13 cellular contexts compared by ENCODE assay signal in genomic region chr6:162973975-162974374, GRCh38.
"Had no signal": no experiment of that assay in that cellular context is flagged by ENCODE, and none has a peak within 500 bp of the region (broad histone marks: within the 10 kb centered on the region; RNA-seq: fewer than 3 reads in every experiment).

No MANE protein-coding gene starts in this region.

- DNase-seq: activated naive CD4-positive, alpha-beta T cell treated with anti-CD3 and anti-CD28 coated beads, Interleukin-2, amount 50 U/mL, for 16 hours; activated T-cell treated with anti-CD3 and anti-CD28 coated beads, Interleukin-2, amount 50 U/mL, for 1 hour; adrenal gland; central memory CD4-positive, alpha-beta T cell; cortex of kidney; effector memory CD4-positive, alpha-beta T cell; sigmoid colon; stimulated activated CD4-positive, alpha-beta T cell treated with anti-CD3 and anti-CD28 coated beads, Interleukin-4, amount 100 ng/mL, for 1 hour; stimulated activated CD8-positive, alpha-beta memory T cell treated with anti-CD3 and anti-CD28 coated beads, Interleukin-4, amount 100 ng/mL, for 48 hours; stimulated activated naive CD8-positive, alpha-beta T cell treated with anti-CD3 and anti-CD28 coated beads, Interleukin-15, Interleukin-2, amounts not matched to agents 100 U/mL and 50 U/mL, for 24 hours; T-helper 2 cell; upper lobe of right lung had no signal

- H3K27ac ChIP-seq: adrenal gland, gastroesophageal sphincter, sigmoid colon, upper lobe of right lung had no signal

- H3K4me1 ChIP-seq: adrenal gland, gastroesophageal sphincter, sigmoid colon, upper lobe of right lung had no signal

- H3K27me3 ChIP-seq: adrenal gland, gastroesophageal sphincter, sigmoid colon, upper lobe of right lung had no signal

- H3K4me3 ChIP-seq: adrenal gland, gastroesophageal sphincter, sigmoid colon, upper lobe of right lung had no signal

- ATAC-seq: gastroesophageal sphincter; stimulated activated naive CD8-positive, alpha-beta T cell treated with anti-CD3 and anti-CD28 coated beads, Interleukin-15, Interleukin-2, amounts not matched to agents 100 U/mL and 50 U/mL, for 24 hours; upper lobe of right lung had no signal

- H3K9me3 ChIP-seq: adrenal gland, gastroesophageal sphincter, upper lobe of right lung had no signal

- H3K36me3 ChIP-seq: adrenal gland, gastroesophageal sphincter, sigmoid colon, upper lobe of right lung had no signal
